In genomic region chr12:53463802-53464375, GRCh38 we compare ENCODE assay signal across 19 cellular contexts. TPM values are rescaled to one million over a fixed set of nuclear protein-coding genes. Genes with fewer than 3 reads are reported as not detected.
DNase-seq lines count a peak whose midpoint lies in the region; ATAC-seq and TF ChIP-seq lines count a peak whose summit lies in the region.
"Had no signal": no experiment of that assay in that cellular context is flagged by ENCODE, and none has a peak within 500 bp of the region (broad histone marks: within the 10 kb centered on the region; RNA-seq: fewer than 3 reads in every experiment).

No MANE protein-coding gene starts in this region.

- no peak for TF ChIP-seq CTCF in endodermal cell (conservative IDR thresholded peaks at IDR 0.05)

- DNase-seq in right cardiac atrium (no peak), Right ventricle myocardium inferior (ENCODE audit: missing footprints) (no peak), SK-N-MC (ENCODE audit: low read depth, low spot score) (no peak), endodermal cell (peak; percentile 52), immature natural killer cell (no peak), GM19238 (ENCODE audit: insufficient read length, low spot score) (no peak), NCI-H2107 treated with DMSO at 0.1 percent for 48 hours (lab: John Stamatoyannopoulos, UW; ENCODE audit: unreplicated experiment) (no peak)
- DNase-seq: activated CD4-positive, alpha-beta T cell treated with anti-CD3 and anti-CD28 coated beads, Interleukin-2, amount 50 U/mL, for 48 hours; activated effector memory CD4-positive, alpha-beta T cell treated with Interleukin-2 at 50 U/mL for 16 hours; cortex of kidney; DND-41; foreskin melanocyte; left colon; NCI-H1930; T-cell had no signal

- no peaks in the 10 kb centered on the region for H3K9me3 ChIP-seq in right cardiac atrium (ENCODE audit: control insufficient read depth, low read length)
- H3K9me3 ChIP-seq in SK-N-MC (ENCODE audit: low read depth, low read length), result no peaks in the 10 kb centered on the region
- no peaks in the 10 kb centered on the region for H3K9me3 ChIP-seq in endodermal cell (ENCODE audit: control insufficient read depth, low read length)
- H3K9me3 ChIP-seq: ascending aorta had no signal

- no peak overlapping the region for H3K9ac ChIP-seq in SK-N-MC (ENCODE audit: insufficient read length)
- H3K9ac ChIP-seq in endodermal cell (ENCODE audit: extremely low read depth, low read length, poor library complexity, severe bottlenecking), result no peak overlapping the region

- H3K36me3 Mint-ChIP-seq in endodermal cell (ENCODE audit: low read depth) (peaks cover 92% of the 10 kb centered on the region), immature natural killer cell (peaks cover 39 to 77% (median 70%) of the 10 kb centered on the region in 3 donors)

- H3K4me3 Mint-ChIP-seq in endodermal cell (no peak overlapping the region), immature natural killer cell (no peak overlapping the region)
- H3K4me3 Mint-ChIP-seq: IgD-negative memory B cell, T-cell had no signal

- H3K27me3 Mint-ChIP-seq in endodermal cell (ENCODE audit: insufficient read depth) (no peaks in the 10 kb centered on the region), immature natural killer cell (ENCODE audit: low read depth in 3 of 3) (peaks cover 0 to 12% (median 0%) of the 10 kb centered on the region in 3 donors)
- H3K27me3 Mint-ChIP-seq: IgD-negative memory B cell, T-cell had no signal

- H3K4me3 ChIP-seq in right cardiac atrium (ENCODE audit: low read length) (no peak overlapping the region), SK-N-MC (no peak overlapping the region), endodermal cell (ENCODE audit: low read length) (peak overlapping the region; percentile 14)
- H3K4me3 ChIP-seq: ascending aorta had no signal

- 52% methylated on average over 5 of the region's 5 CpGs for WGBS in right cardiac atrium
- WGBS in endodermal cell (ENCODE audit: insufficient coverage in 1 of 2, insufficient read length in 1 of 2), 2 experiments, result 79 to 96% methylated on average over 4 to 5 of the region's 5 CpGs

- intact Hi-C loops in right cardiac atrium (cut with DNase I), result no loop called here
- intact Hi-C loops in Right ventricle myocardium inferior (cut with DNase I), result no loop called here

- peaks cover 80% of the 10 kb centered on the region for H3K4me1 Mint-ChIP-seq in endodermal cell
- H3K4me1 Mint-ChIP-seq in immature natural killer cell, result peaks cover 17 to 31% of the 10 kb centered on the region in 2 donors

- H3K27ac ChIP-seq in right cardiac atrium (ENCODE audit: low read length), result peak overlapping the region; percentile 8
- peak overlapping the region; percentile 27; the same call in 1 of the 2 replicates for H3K27ac ChIP-seq in SK-N-MC
- no peak overlapping the region for H3K27ac ChIP-seq in endodermal cell (ENCODE audit: low read depth, low read length)
- H3K27ac ChIP-seq: ascending aorta had no signal

- H3K27me3 ChIP-seq in right cardiac atrium (ENCODE audit: control insufficient read depth, insufficient read depth), result no peaks in the 10 kb centered on the region
- no peaks in the 10 kb centered on the region for H3K27me3 ChIP-seq in endodermal cell (ENCODE audit: control insufficient read depth, insufficient read depth, low read length, poor library complexity, severe bottlenecking)
- H3K27me3 ChIP-seq: ascending aorta had no signal

- peaks cover 100% of the 10 kb centered on the region for H3K36me3 ChIP-seq in SK-N-MC (ENCODE audit: insufficient read depth, low read length)
- H3K36me3 ChIP-seq in endodermal cell (ENCODE audit: control insufficient read depth, insufficient read depth, low read length), result peaks cover 98% of the 10 kb centered on the region

- ATAC-seq in right cardiac atrium (no peak), Right ventricle myocardium inferior (no peak)
- ATAC-seq: left colon, T-cell had no signal

- H3K9me3 Mint-ChIP-seq in endodermal cell (no peaks in the 10 kb centered on the region), immature natural killer cell (no peaks in the 10 kb centered on the region)
- H3K9me3 Mint-ChIP-seq: IgD-negative memory B cell, T-cell had no signal

- peaks cover 3% of the 10 kb centered on the region for H3K4me1 ChIP-seq in right cardiac atrium (ENCODE audit: control insufficient read depth, insufficient read depth, low read length)
- peaks cover 14% of the 10 kb centered on the region for H3K4me1 ChIP-seq in endodermal cell (ENCODE audit: control insufficient read depth, insufficient read depth, low read length)
- H3K4me1 ChIP-seq: ascending aorta had no signal

- no peak overlapping the region for H3K27ac Mint-ChIP-seq in endodermal cell
- H3K27ac Mint-ChIP-seq in immature natural killer cell, result peak overlapping the region in 1 of 6 donors; percentile 24

RNA-seq across cellular contexts. Expression of gene PCBP2, which starts 12.0 kb away (rescaled TPM):
- 100 to 1,000 TPM; 575 to 743 (median 588) TPM for total RNA-seq in right cardiac atrium
- polyA plus RNA-seq in right cardiac atrium, result 349 TPM
- total RNA-seq in Right ventricle myocardium inferior, result 494 TPM
- total RNA-seq in endodermal cell, result 1,000 to 10,000 TPM; 1,281 to 1,338 TPM
- 1,028 TPM for polyA plus RNA-seq in endodermal cell (2013, experiment 1 of 2)
- polyA plus RNA-seq in endodermal cell (2013, experiment 2 of 2), result 890 TPM
- polyA plus RNA-seq in immature natural killer cell, result 100 to 1,000 TPM in 1 of 3 donors, 10 to 100 TPM in 2; 79.2 to 102 (median 92.2) TPM

RNA-seq across cellular contexts. Expression of gene PRR13, which starts 22.4 kb away (rescaled TPM):
- total RNA-seq in right cardiac atrium (10 to 100 TPM; 66.9 to 85.6 (median 82.6) TPM), Right ventricle myocardium inferior (59.4 TPM), endodermal cell (100 to 1,000 TPM; 184 to 209 TPM)
- polyA plus RNA-seq in right cardiac atrium (69.1 TPM), immature natural killer cell (1,000 to 10,000 TPM in 1 of 3 donors, 100 to 1,000 TPM in 2; 527 to 1,019 (median 714) TPM)
- polyA plus RNA-seq in endodermal cell (2013, experiment 1 of 2), result 101 TPM
- polyA plus RNA-seq in endodermal cell (2013, experiment 2 of 2), result 95.7 TPM

RNA-seq across cellular contexts. Expression of gene MAP3K12, which starts 35.4 kb away (rescaled TPM):
- 1 to 10 TPM; 7.7 to 9.6 (median 9.0) TPM for total RNA-seq in right cardiac atrium
- polyA plus RNA-seq in right cardiac atrium, result 9.2 TPM
- 5.6 TPM for total RNA-seq in Right ventricle myocardium inferior
- 1 to 10 TPM; 5.5 to 8.1 TPM for total RNA-seq in endodermal cell
- polyA plus RNA-seq in endodermal cell (2013, experiment 1 of 2), result 27.5 TPM
- 21.6 TPM for polyA plus RNA-seq in endodermal cell (2013, experiment 2 of 2)
- 1 to 10 TPM in 2 of 3 donors, not detected in 1; 1.2 to 2.7 TPM for polyA plus RNA-seq in immature natural killer cell

RNA-seq across cellular contexts. Expression of gene TARBP2, which starts 37.2 kb away (rescaled TPM):
- total RNA-seq in right cardiac atrium (10 to 100 TPM; 12.9 to 13.9 (median 13.4) TPM), Right ventricle myocardium inferior (10.9 TPM), endodermal cell (10 to 100 TPM; 48.4 to 60.3 TPM)
- polyA plus RNA-seq in right cardiac atrium (12.8 TPM), immature natural killer cell (10 to 100 TPM; 11.5 to 28.9 (median 28.8) TPM)
- polyA plus RNA-seq in endodermal cell (2013, experiment 1 of 2), result 60.9 TPM
- 51.7 TPM for polyA plus RNA-seq in endodermal cell (2013, experiment 2 of 2)

RNA-seq across cellular contexts. Expression of gene AMHR2, which starts 40.2 kb away (rescaled TPM):
- total RNA-seq in right cardiac atrium, result under 1 TPM in 3 of 4 donors, not detected in 1; 0.54 to 0.88 (median 0.82) TPM
- 0.48 TPM for polyA plus RNA-seq in right cardiac atrium
- not detected for total RNA-seq in Right ventricle myocardium inferior
- 10 to 100 TPM; 17.1 to 23.6 TPM for total RNA-seq in endodermal cell
- 2.5 TPM for polyA plus RNA-seq in endodermal cell (2013, experiment 1 of 2)
- polyA plus RNA-seq in endodermal cell (2013, experiment 2 of 2), result 3.4 TPM
- under 1 TPM in 1 of 3 donors, not detected in 2; 0.19 TPM for polyA plus RNA-seq in immature natural killer cell
- total RNA-seq: ascending aorta, left colon, osteoblast, ureter had no signal
- polyA plus RNA-seq: IgD-negative memory B cell had no signal
